In genomic region chr6:6319947-6320811, GRCh38 we compare ENCODE assay signal across 9 cellular contexts. TPM values are rescaled to one million over a fixed set of nuclear protein-coding genes. Genes with fewer than 3 reads are reported as not detected.
DNase-seq lines count a peak whose midpoint lies in the region; ATAC-seq and TF ChIP-seq lines count a peak whose summit lies in the region.
"Had no signal": no experiment of that assay in that cellular context is flagged by ENCODE, and none has a peak within 500 bp of the region (broad histone marks: within the 10 kb centered on the region; RNA-seq: fewer than 3 reads in every experiment).

Gene F13A1 (minus strand): TSS chr6:6320662. CDS start chr6:6318664, 1,998 bp downstream.

- peak; percentile 26 for ATAC-seq in stimulated activated naive CD8-positive, alpha-beta T cell treated with anti-CD3 and anti-CD28 coated beads, Interleukin-15, amount 100 ng/mL, for 72 hours
- ATAC-seq in stimulated activated naive CD8-positive, alpha-beta T cell treated with anti-CD3 and anti-CD28 coated beads, Interleukin-15, Interleukin-2, amounts not matched to agents 100 U/mL and 50 U/mL, for 24 hours = no peak
- ATAC-seq in GM21447 (IDR thresholded peaks at IDR 0.05; ENCODE audit: unreplicated experiment) (no peak), HG03139 (IDR thresholded peaks at IDR 0.05; ENCODE audit: unreplicated experiment) (no peak)

- 2 to 3% methylated on average over 39 of the region's 39 CpGs for WGBS in ectodermal cell, 2 experiments

- intact Hi-C loops in A673 (cut with micrococcal nuclease; ENCODE audit: unreplicated experiment) = loop anchor here (10.0 kb wide), 2 partner anchors 95 to 265 kb away; no protein-coding TSS in a partner anchor

- H3K27ac Mint-ChIP-seq in stimulated activated naive CD8-positive, alpha-beta T cell treated with anti-CD3 and anti-CD28 coated beads, Interleukin-15, amount 100 ng/mL, for 72 hours = no peak within 1 kb of the TSS

- H3K4me3 ChIP-seq in ectodermal cell (ENCODE audit: insufficient read depth, low read depth, low read length) = peak within 1 kb of the TSS; percentile 25
- H3K4me3 ChIP-seq in A673 (ENCODE audit: low read depth, low read length, poor library complexity, severe bottlenecking) = no peak within 1 kb of the TSS

- no peak within 1 kb of the TSS for H3K27ac ChIP-seq in ectodermal cell (ENCODE audit: insufficient read depth, low read depth, low read length, poor library complexity, severe bottlenecking)
- H3K27ac ChIP-seq in A673 (ENCODE audit: low read depth, low read length, poor library complexity, severe bottlenecking) = no peak within 1 kb of the TSS
- H3K27ac ChIP-seq: RWPE1 had no signal

- no peak for DNase-seq in stimulated activated naive CD8-positive, alpha-beta T cell treated with anti-CD3 and anti-CD28 coated beads, Interleukin-15, amount 100 ng/mL, for 72 hours
- no peak for DNase-seq in stimulated activated naive CD8-positive, alpha-beta T cell treated with anti-CD3 and anti-CD28 coated beads, Interleukin-15, Interleukin-2, amounts not matched to agents 100 U/mL and 50 U/mL, for 24 hours
- DNase-seq in myocyte (ENCODE audit: low read depth) (no peak), SK-N-DZ (ENCODE audit: low spot score) (no peak), A673 (ENCODE audit: low spot score) (no peak)

- no TSS peak for BruUV-seq in A673 (replicated peaks; lab: Mats Ljungman, UMichigan)

- peaks cover 79% of the 10 kb centered on the region for H3K27me3 Mint-ChIP-seq in stimulated activated naive CD8-positive, alpha-beta T cell treated with anti-CD3 and anti-CD28 coated beads, Interleukin-15, amount 100 ng/mL, for 72 hours

- H3K4me1 Mint-ChIP-seq in stimulated activated naive CD8-positive, alpha-beta T cell treated with anti-CD3 and anti-CD28 coated beads, Interleukin-15, amount 100 ng/mL, for 72 hours = peaks cover 7% of the 10 kb centered on the region

- H3K36me3 ChIP-seq in ectodermal cell (ENCODE audit: control insufficient read depth, insufficient read depth, low read length) = no peaks in the 10 kb centered on the region
- H3K36me3 ChIP-seq in A673 (ENCODE audit: insufficient read depth, low read length, poor library complexity, severe bottlenecking) = no peaks in the 10 kb centered on the region

- CTCF ChIA-PET in A673 (lab: Charles Lee) = interaction anchor here (0.5 kb wide), 1 partner anchor 313 kb away, joined by 6 read pairs; no protein-coding TSS in a partner anchor

- H3K4me3 Mint-ChIP-seq in stimulated activated naive CD8-positive, alpha-beta T cell treated with anti-CD3 and anti-CD28 coated beads, Interleukin-15, amount 100 ng/mL, for 72 hours = no peak within 1 kb of the TSS

- no peak for TF ChIP-seq CTCF in A673 (conservative IDR thresholded peaks at IDR 0.05; ENCODE audit: low read depth, low read length)

- H3K4me1 ChIP-seq in ectodermal cell (ENCODE audit: control insufficient read depth, insufficient read depth, low read length) (peaks cover 24% of the 10 kb centered on the region), A673 (ENCODE audit: insufficient read depth, low read length, poor library complexity, severe bottlenecking) (no peaks in the 10 kb centered on the region)

- POLR2A ChIA-PET in A673 (lab: Charles Lee; ENCODE audit: low non-redundant PET) = interaction anchor here (0.5 kb wide), 1 partner anchor 822 kb away, joined by 3 read pairs; no protein-coding TSS in a partner anchor

- H3K9me3 ChIP-seq in ectodermal cell (ENCODE audit: control insufficient read depth, low read length) (no peaks in the 10 kb centered on the region), A673 (ENCODE audit: low read depth, low read length, poor library complexity, severe bottlenecking) (no peaks in the 10 kb centered on the region)

- no peaks in the 10 kb centered on the region for H3K9me3 Mint-ChIP-seq in stimulated activated naive CD8-positive, alpha-beta T cell treated with anti-CD3 and anti-CD28 coated beads, Interleukin-15, amount 100 ng/mL, for 72 hours

- H3K27me3 ChIP-seq in ectodermal cell (ENCODE audit: control insufficient read depth, insufficient read depth, low read length, poor library complexity, severe bottlenecking) (peaks cover 29% of the 10 kb centered on the region), A673 (replicated peaks; ENCODE audit: insufficient read depth, low read depth, low read length, poor library complexity) (peaks cover 77% of the 10 kb centered on the region)

RNA-seq across cellular contexts. Expression of gene F13A1, which starts in this region (rescaled TPM):
- 1.6 TPM for polyA plus RNA-seq in ectodermal cell (2013, experiment 1 of 4)
- polyA plus RNA-seq in ectodermal cell (2013, experiment 2 of 4) = 0.91 TPM
- 0.27 TPM for polyA plus RNA-seq in ectodermal cell (2013, experiment 3 of 4)
- polyA plus RNA-seq in ectodermal cell (2013, experiment 4 of 4) = 0.65 TPM
- total RNA-seq in myocyte (757 and 1,086 TPM in 2 replicates), A673 (2021) (not detected in 2 replicates)
- polyA plus RNA-seq in myocyte (2012) = 658 TPM
- polyA plus RNA-seq in SK-N-DZ (2014; cell fraction: cytosol; rRNA removed) = not detected in 2 replicates
- polyA plus RNA-seq in SK-N-DZ (2014; cell fraction: nucleus; rRNA removed) = not detected in 2 replicates

Comparison
In these comparisons a context has a peak if more than half of its experiments do, and no peak if none do; other contexts are left out.
1. RNA of gene F13A1 (total RNA-seq): 757 to 1,086 TPM in myocyte; not detected in A673; every median in the first group is over 100 times any median in the second.